14 cellular contexts compared by ENCODE assay signal in the genomic region with DNA sequence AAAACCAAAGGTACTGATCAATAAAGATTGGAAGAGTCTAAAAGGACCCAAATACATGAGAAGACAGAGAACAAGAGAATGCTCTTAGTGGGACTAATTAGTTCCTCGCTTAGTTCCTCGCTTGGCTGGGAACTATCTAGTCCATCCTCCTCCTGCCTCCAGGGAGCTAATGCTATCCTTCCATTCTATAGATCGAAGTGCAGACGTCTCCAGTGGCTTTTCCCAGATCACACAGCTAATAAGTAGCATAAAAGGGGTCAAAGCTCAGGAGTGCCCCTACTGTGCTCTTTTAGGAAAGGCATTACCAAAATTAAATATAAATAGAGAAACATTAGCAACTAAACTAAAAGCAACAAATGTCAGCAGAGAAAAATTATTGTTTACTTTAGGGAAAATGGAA. TPM values are rescaled to one million over a fixed set of nuclear protein-coding genes. Genes with fewer than 3 reads are reported as not detected.
DNase-seq lines count a peak whose midpoint lies in the region; ATAC-seq and TF ChIP-seq lines count a peak whose summit lies in the region.
"Had no signal": no experiment of that assay in that cellular context is flagged by ENCODE, and none has a peak within 500 bp of the region (broad histone marks: within the 10 kb centered on the region; RNA-seq: fewer than 3 reads in every experiment).

No MANE protein-coding gene starts in this region.

- H3K14ac ChIP-seq in H9 (ENCODE audit: insufficient read depth, low read length): no peak overlapping the region

- ATAC-seq in psoas muscle (no peak), upper lobe of left lung (ENCODE audit: low FRiP score in 2 of 2) (no peak)

- H4K5ac ChIP-seq in H9 (ENCODE audit: insufficient read length, low read depth, low read length): no peak overlapping the region

- H2BK12ac ChIP-seq in H9 (ENCODE audit: insufficient read length, low read depth, low read length): no peak overlapping the region

- H3K23ac ChIP-seq in H9 (ENCODE audit: insufficient read length, low read depth, low read length): no peak overlapping the region

- no peaks in the 10 kb centered on the region for H4K20me1 ChIP-seq in H9 (ENCODE audit: control insufficient read depth, insufficient read depth, insufficient read length)
- H4K20me1 ChIP-seq in hepatocyte (ENCODE audit: insufficient read depth, poor library complexity, severe bottlenecking): no peaks in the 10 kb centered on the region

- no peaks in the 10 kb centered on the region for H3K23me2 ChIP-seq in H9 (ENCODE audit: insufficient read length, low read depth, low read length, poor library complexity, severe bottlenecking)

- H3K4me3 ChIP-seq in NT2/D1 (ENCODE audit: insufficient read length, low read depth): no peak overlapping the region
- no peak overlapping the region for H3K4me3 ChIP-seq in hepatocyte
- H3K4me3 ChIP-seq in psoas muscle: no peak overlapping the region
- no peak overlapping the region for H3K4me3 ChIP-seq in upper lobe of left lung
- H3K4me3 ChIP-seq: HAP-1, PC-9 had no signal

- H3K4me3 Mint-ChIP-seq in H9 (peak overlapping the region in 1 of 2 experiments; percentile 11; a peak in 1 of 5 replicates), nephron progenitor cell (no peak overlapping the region)
- H3K4me3 Mint-ChIP-seq: CD8-positive, alpha-beta memory T cell had no signal

- H3K4me1 Mint-ChIP-seq in H9: peaks cover 65 to 69% of the 10 kb centered on the region in 2 experiments
- H3K4me1 Mint-ChIP-seq in nephron progenitor cell: peaks cover 13% of the 10 kb centered on the region
- H3K4me1 Mint-ChIP-seq: CD8-positive, alpha-beta memory T cell had no signal

- H3K36me3 Mint-ChIP-seq in H9 (ENCODE audit: insufficient read depth in 1 of 3, low read depth in 3 of 3) (peaks cover 0 to 2% (median 0%) of the 10 kb centered on the region in 3 experiments; a peak in 3 of 7 replicates), nephron progenitor cell (ENCODE audit: low read depth) (no peaks in the 10 kb centered on the region)
- H3K36me3 Mint-ChIP-seq: CD8-positive, alpha-beta memory T cell had no signal

- no peak overlapping the region for H4K91ac ChIP-seq in H9 (ENCODE audit: insufficient read length, low read depth, low read length)

- no peak overlapping the region for H2BK5ac ChIP-seq in H9 (ENCODE audit: insufficient read length, low read length)

- no peak overlapping the region for H3K4ac ChIP-seq in H9 (ENCODE audit: low read depth, low read length)

- H3K9me3 Mint-ChIP-seq in H9: no peaks in the 10 kb centered on the region; a peak in 1 of 5 replicates
- no peaks in the 10 kb centered on the region for H3K9me3 Mint-ChIP-seq in nephron progenitor cell

- no peak overlapping the region for H3K56ac ChIP-seq in H9 (ENCODE audit: insufficient read length, low read depth, low read length)

- H3K18ac ChIP-seq in H9 (ENCODE audit: insufficient read length, low read depth, low read length): no peak overlapping the region

- H3K4me2 ChIP-seq in H9 (ENCODE audit: insufficient read depth, insufficient read length, low read length) (no peak overlapping the region), hepatocyte (no peak overlapping the region)
- H3K4me2 ChIP-seq: PC-9, SK-N-SH had no signal

- H2AFZ ChIP-seq in H9 (ENCODE audit: low read length): no peak overlapping the region
- no peak overlapping the region for H2AFZ ChIP-seq in hepatocyte
- H2AFZ ChIP-seq: PC-9 had no signal

- no peak overlapping the region for H2BK20ac ChIP-seq in H9 (ENCODE audit: low read depth, low read length, poor library complexity, severe bottlenecking)

- no peaks in the 10 kb centered on the region for H3K79me2 ChIP-seq in H9 (ENCODE audit: insufficient read depth, low read length)
- H3K79me2 ChIP-seq in hepatocyte: no peaks in the 10 kb centered on the region

- peak overlapping the region in 2 of 3 experiments; percentile 5 to 30; a peak in 3 of 7 replicates for H3K27ac Mint-ChIP-seq in H9
- no peak overlapping the region for H3K27ac Mint-ChIP-seq in nephron progenitor cell
- H3K27ac Mint-ChIP-seq: CD8-positive, alpha-beta memory T cell had no signal

- H3K27ac ChIP-seq in H9 (ENCODE audit: insufficient read length, low read depth, low read length) (no peak overlapping the region), hepatocyte (peak overlapping the region; percentile 91), psoas muscle (peak overlapping the region; percentile 11), upper lobe of left lung (no peak overlapping the region)
- H3K27ac ChIP-seq: PC-9 had no signal

- no peaks in the 10 kb centered on the region for H3K27me3 Mint-ChIP-seq in H9 (ENCODE audit: low read depth)
- H3K27me3 Mint-ChIP-seq in nephron progenitor cell (ENCODE audit: low read depth, poor library complexity): no peaks in the 10 kb centered on the region
- H3K27me3 Mint-ChIP-seq: CD8-positive, alpha-beta memory T cell had no signal

- TF ChIP-seq EP300 in upper lobe of left lung (IDR thresholded peaks at IDR 0.05): no peak

- no peak for TF ChIP-seq POLR2A in upper lobe of left lung (IDR thresholded peaks at IDR 0.05)

- H3K27me3 ChIP-seq in H9 (ENCODE audit: insufficient read depth, low read length) (no peaks in the 10 kb centered on the region), NT2/D1 (ENCODE audit: insufficient read depth, insufficient read length) (no peaks in the 10 kb centered on the region), hepatocyte (no peaks in the 10 kb centered on the region), psoas muscle (ENCODE audit: insufficient read depth in 3 of 3, low read length in 2 of 3) (no peaks in the 10 kb centered on the region), upper lobe of left lung (no peaks in the 10 kb centered on the region)

- H3T11ph ChIP-seq in H9 (ENCODE audit: low read length): no peak overlapping the region

- peaks cover 22% of the 10 kb centered on the region for H3K4me1 ChIP-seq in H9 (ENCODE audit: insufficient read depth, low read length)
- peaks cover 10% of the 10 kb centered on the region for H3K4me1 ChIP-seq in NT2/D1 (ENCODE audit: insufficient read depth, insufficient read length)
- peaks cover 20% of the 10 kb centered on the region for H3K4me1 ChIP-seq in hepatocyte (ENCODE audit: insufficient read depth)
- peaks cover 38% of the 10 kb centered on the region for H3K4me1 ChIP-seq in psoas muscle
- H3K4me1 ChIP-seq in upper lobe of left lung: peaks cover 0 to 23% (median 9%) of the 10 kb centered on the region in 4 donors
- H3K4me1 ChIP-seq: HAP-1 had no signal

- no peak overlapping the region for H2BK120ac ChIP-seq in H9 (ENCODE audit: low read depth, low read length, poor library complexity, severe bottlenecking)

- no peaks in the 10 kb centered on the region for H3K36me3 ChIP-seq in NT2/D1 (ENCODE audit: insufficient read depth, insufficient read length, low read length)
- no peaks in the 10 kb centered on the region for H3K36me3 ChIP-seq in hepatocyte (replicated peaks; ENCODE audit: insufficient read depth, low read depth)
- no peaks in the 10 kb centered on the region for H3K36me3 ChIP-seq in psoas muscle (ENCODE audit: insufficient read depth in 1 of 2, low read depth in 1 of 2)
- H3K36me3 ChIP-seq in upper lobe of left lung: no peaks in the 10 kb centered on the region
- H3K36me3 ChIP-seq: HAP-1 had no signal

- no peaks in the 10 kb centered on the region for H3K9me3 ChIP-seq in H9 (ENCODE audit: control insufficient read depth, low read depth, low read length)
- H3K9me3 ChIP-seq in NT2/D1 (ENCODE audit: insufficient read depth, low read length): peaks cover 9% of the 10 kb centered on the region; the same call in 1 of the 2 replicates
- H3K9me3 ChIP-seq in hepatocyte (ENCODE audit: low read depth): no peaks in the 10 kb centered on the region
- no peaks in the 10 kb centered on the region for H3K9me3 ChIP-seq in psoas muscle
- no peaks in the 10 kb centered on the region for H3K9me3 ChIP-seq in upper lobe of left lung
- H3K9me3 ChIP-seq: HAP-1, SK-N-SH had no signal

- H2BK15ac ChIP-seq in H9 (ENCODE audit: low read depth, low read length): no peak overlapping the region

- intact Hi-C loops in psoas muscle (cut with DNase I): loop anchor here (5.0 kb wide), 2 partner anchors 40 to 45 kb away; a partner anchor contains a TSS

- no peak overlapping the region for H4K8ac ChIP-seq in H9 (replicated peaks; ENCODE audit: insufficient read length, low read depth, low read length)

- H3K9me2 ChIP-seq in hepatocyte (replicated peaks; ENCODE audit: insufficient read depth): no peaks in the 10 kb centered on the region
- H3K9me2 ChIP-seq: SK-N-SH had no signal

- H3K9ac ChIP-seq in H9 (ENCODE audit: extremely low read depth, insufficient read length, low read length) (no peak overlapping the region), NT2/D1 (ENCODE audit: insufficient read length, low read depth) (no peak overlapping the region)
- H3K9ac ChIP-seq: SK-N-SH had no signal

- H3K79me1 ChIP-seq in H9 (ENCODE audit: insufficient read depth, low read depth, low read length, poor library complexity, severe bottlenecking): no peaks in the 10 kb centered on the region

- TF ChIP-seq CTCF in H9 (conservative IDR thresholded peaks at IDR 0.05) (peak; percentile 38; the same call in 2 of the 3 replicates), hepatocyte (IDR thresholded peaks at IDR 0.05; ENCODE audit: poor library complexity) (no peak), psoas muscle (IDR thresholded peaks at IDR 0.05) (no peak), upper lobe of left lung (IDR thresholded peaks at IDR 0.05) (no peak), nephron progenitor cell (IDR thresholded peaks at IDR 0.05) (no peak)

- DNase-seq in H9 (peak; percentile 44), NT2/D1 (ENCODE audit: low read depth, low spot score) (peak; percentile 58), hepatocyte (ENCODE audit: low spot score) (no peak), psoas muscle (no peak), upper lobe of left lung (no peak), nephron progenitor cell (no peak)
- no peak for DNase-seq in activated T-cell treated with anti-CD3 and anti-CD28 coated beads, Interleukin-2, amount 50 U/mL, for 48 hours
- DNase-seq: CD8-positive, alpha-beta memory T cell; NCI-H146; NCI-H226; NCI-H69; PC-9; SK-N-SH had no signal

- no CpG with 5 or more reads among the region's 4 CpGs for WGBS in H9 (ENCODE audit: extremely low coverage, insufficient read length, low lambda C conversion rate)
- 53% methylated on average over 4 of the region's 4 CpGs for WGBS in hepatocyte (ENCODE audit: low lambda C conversion rate, missing lambda C conversion rate)
- WGBS in psoas muscle, 3 donors: 73 to 84% (median 82%) methylated on average over 4 of the region's 4 CpGs
- WGBS in upper lobe of left lung, 2 donors: 84 to 87% methylated on average over 4 of the region's 4 CpGs

- H2AK5ac ChIP-seq in H9 (ENCODE audit: insufficient read length, low read length): no peak overlapping the region

RNA-seq across cellular contexts. Expression of a gene that starts 42.3 kb away (rescaled TPM):
- total RNA-seq in H9 (2021): 1.2 and 1.7 TPM in 2 replicates
- 16.6 and 18.7 TPM in 2 replicates for total RNA-seq in hepatocyte
- 4.2 and 6.7 TPM in 2 replicates for polyA plus RNA-seq in hepatocyte
- 10 to 100 TPM in 3 of 4 donors, 1 to 10 TPM in 1; 7.8 to 89.3 (median 53.0) TPM for total RNA-seq in psoas muscle
- 10 to 100 TPM; 13.0 to 64.3 (median 33.1) TPM for polyA plus RNA-seq in psoas muscle
- total RNA-seq in upper lobe of left lung: 10 to 100 TPM in 4 of 6 donors, 1 to 10 TPM in 2; 4.6 to 16.8 (median 11.8) TPM
- total RNA-seq: CD8-positive, alpha-beta memory T cell; PC-9 had no signal
- polyA plus RNA-seq: CD8-positive, alpha-beta memory T cell had no signal

Comparison
In these comparisons a context has a peak if more than half of its experiments do, and no peak if none do; other contexts are left out.
1. DNase-seq: peak in H9 (single experiment) and NT2/D1 (single experiment); none in hepatocyte (single experiment), psoas muscle (0 of 2), activated T-cell treated with anti-CD3 and anti-CD28 coated beads, Interleukin-2, amount 50 U/mL, for 48 hours (0 of 2), upper lobe of left lung (0 of 2) and nephron progenitor cell (single experiment).
2. H3K27ac ChIP-seq: peak in hepatocyte (single experiment) and psoas muscle (single experiment); none in H9 (single experiment) and upper lobe of left lung (0 of 4).